Comparison of ENCODE assay signal across 13 cellular contexts in genomic region chr17:74177018-74177450, GRCh38. TPM values are rescaled to one million over a fixed set of nuclear protein-coding genes. Genes with fewer than 3 reads are reported as not detected.
DNase-seq lines count a peak whose midpoint lies in the region; ATAC-seq, FAIRE-seq and TF ChIP-seq lines count a peak whose summit lies in the region.
"Had no signal": no experiment of that assay in that cellular context is flagged by ENCODE, and none has a peak within 500 bp of the region (broad histone marks: within the 10 kb centered on the region; RNA-seq: fewer than 3 reads in every experiment).

No MANE protein-coding gene starts in this region.

- DNase-seq in HepG2 (ENCODE audit: low spot score) (no peak), right lobe of liver (no peak), RKO (ENCODE audit: low spot score) (peak; percentile 10), foreskin fibroblast (peak; percentile 52 to 69), WERI-Rb-1 (no peak), T-helper 17 cell (no peak), NCI-H2107 (lab: John Stamatoyannopoulos, UW) (no peak), GM13977 (ENCODE audit: low spot score) (no peak)
- DNase-seq: effector CD8-positive, alpha-beta T cell had no signal

- no peak for TF ChIP-seq RAD21 in HepG2 (CRISPR knock-in tag; IDR thresholded peaks at IDR 0.05)

- CTCF ChIA-PET in HepG2 (lab: Yijun Ruan, JAX; ENCODE audit: low intra/inter-chr PET ratio, low total read pairs) = interaction anchor here (1.4 to 1.6 kb wide), 3 partner anchors 22 to 748 kb away, joined by 3 to 9 read pairs (median 7); no protein-coding TSS in a partner anchor

- H3K4me2 ChIP-seq in HepG2 (ENCODE audit: low read depth, low read length) = no peak overlapping the region

- H3K27me3 ChIP-seq in HepG2 (ENCODE audit: control insufficient read depth in 1 of 2, insufficient read depth in 2 of 2, low read length in 2 of 2) (peaks cover 7 to 46% of the 10 kb centered on the region in 2 experiments; a peak in 4 of 5 replicates), right lobe of liver (no peaks in the 10 kb centered on the region), WERI-Rb-1 (ENCODE audit: insufficient read depth, low read depth, severe bottlenecking) (no peaks in the 10 kb centered on the region)

- no peak for FAIRE-seq in HepG2 (lab: Jason Lieb, UNC)
- FAIRE-seq: GM12891 had no signal

- no peak for TF ChIP-seq POLR2A in HepG2 (IDR thresholded peaks at IDR 0.05; ENCODE audit: insufficient read depth in 1 of 2, low read depth in 2 of 2, low read length in 2 of 2)
- no peak for TF ChIP-seq POLR2A in right lobe of liver (IDR thresholded peaks at IDR 0.05)

- H3K27me3 Mint-ChIP-seq in T-helper 17 cell = peaks cover 73% of the 10 kb centered on the region

- H3K4me1 ChIP-seq in HepG2 (ENCODE audit: insufficient read depth, low read length) (no peaks in the 10 kb centered on the region), right lobe of liver (no peaks in the 10 kb centered on the region)

- no peaks in the 10 kb centered on the region for H3K79me2 ChIP-seq in HepG2 (ENCODE audit: insufficient read depth, low read length)

- BruUV-seq in HepG2 (replicated peaks; lab: Mats Ljungman, UMichigan) = no TSS peak

- no peak overlapping the region for H3K9ac ChIP-seq in HepG2 (ENCODE audit: insufficient read depth, low read depth, low read length)

- H3K36me3 Mint-ChIP-seq in T-helper 17 cell (ENCODE audit: low read depth) = no peaks in the 10 kb centered on the region
- H3K36me3 Mint-ChIP-seq: stimulated activated memory B cell treated with anti-CD40 and anti-IgM and Interleukin-4, amounts not matched to agents 10 μg/mL and 1 μg/mL and 100 μg/mL, for 72 hours had no signal

- TF ChIP-seq CTCF in HepG2 (CRISPR knock-in tag; IDR thresholded peaks at IDR 0.05) = no peak
- TF ChIP-seq CTCF in right lobe of liver (IDR thresholded peaks at IDR 0.05) = no peak
- TF ChIP-seq CTCF in foreskin fibroblast (IDR thresholded peaks at IDR 0.05; ENCODE audit: low read depth, low read length) = no peak
- TF ChIP-seq CTCF in WERI-Rb-1 (IDR thresholded peaks at IDR 0.05; ENCODE audit: low read depth, low read length) = no peak
- TF ChIP-seq CTCF in GM13977 (IDR thresholded peaks at IDR 0.05; ENCODE audit: extremely low read depth, insufficient read depth, missing control alignments) = no peak

- H3K4me3 Mint-ChIP-seq in T-helper 17 cell = no peak overlapping the region
- H3K4me3 Mint-ChIP-seq: activated T-helper 17 cell treated with anti-CD3 and anti-CD28 coated beads, Interleukin-2, amount 50 U/mL, for 72 hours; B cell; stimulated activated memory B cell treated with anti-CD40 and anti-IgM and Interleukin-4, amounts not matched to agents 10 μg/mL and 1 μg/mL and 100 μg/mL, for 72 hours had no signal

- peak; percentile 14; the same call in 2 of the 3 replicates for ATAC-seq in HepG2
- ATAC-seq in right lobe of liver = no peak
- no peak for ATAC-seq in T-helper 17 cell

- no peak overlapping the region for H3K27ac Mint-ChIP-seq in T-helper 17 cell
- H3K27ac Mint-ChIP-seq: activated T-helper 17 cell treated with anti-CD3 and anti-CD28 coated beads, Interleukin-2, amount 50 U/mL, for 72 hours; B cell; stimulated activated memory B cell treated with anti-CD40 and anti-IgM and Interleukin-4, amounts not matched to agents 10 μg/mL and 1 μg/mL and 100 μg/mL, for 72 hours had no signal

- no peaks in the 10 kb centered on the region for H4K20me1 ChIP-seq in HepG2 (ENCODE audit: insufficient read depth, low read length)

- intact Hi-C loops in HepG2 (cut with micrococcal nuclease; ENCODE audit: unreplicated experiment) = loop anchor here (2.0 kb wide), 1 partner anchor 748 kb away; no protein-coding TSS in a partner anchor
- intact Hi-C loops in right lobe of liver (cut with DNase I) = loop anchor here in 1 of 2 donors (10.0 kb wide), 1 partner anchor 742 kb away; no protein-coding TSS in a partner anchor

- in situ Hi-C loops in HepG2 (cut with HindIII; ENCODE audit: extremely low pct_ligation_motif_present, low pct_unique_long_range_greater_than_20kb) = no loop called here
- in situ Hi-C loops in GM13977 (cut with MboI; ENCODE audit: low pct_unique_long_range_greater_than_20kb, low sequenced_read_pairs, unreplicated experiment) = no loop called here

- H3K9me3 ChIP-seq in HepG2 (ENCODE audit: low read length) = no peaks in the 10 kb centered on the region
- H3K9me3 ChIP-seq in right lobe of liver = no peaks in the 10 kb centered on the region
- H3K9me3 ChIP-seq in WERI-Rb-1 (ENCODE audit: severe bottlenecking) = peaks cover 5% of the 10 kb centered on the region
- H3K9me3 ChIP-seq in T-helper 17 cell (ENCODE audit: control insufficient read depth, low read length, poor library complexity, severe bottlenecking) = no peaks in the 10 kb centered on the region

- H3K36me3 ChIP-seq in HepG2 (replicated peaks in 1 of 2; ENCODE audit: control insufficient read depth in 1 of 2, insufficient read depth in 2 of 2, low read length in 2 of 2) (no peaks in the 10 kb centered on the region), right lobe of liver (no peaks in the 10 kb centered on the region), WERI-Rb-1 (no peaks in the 10 kb centered on the region)

- no peak overlapping the region for H2AFZ ChIP-seq in HepG2 (ENCODE audit: low read length)

- H3K4me3 ChIP-seq in HepG2 (replicated peaks in 1 of 3; ENCODE audit: insufficient read depth in 1 of 3, low read depth in 2 of 3, low read length in 3 of 3) (no peak overlapping the region), right lobe of liver (no peak overlapping the region), foreskin fibroblast (ENCODE audit: low read depth in 1 of 2, low read length in 2 of 2) (no peak overlapping the region), WERI-Rb-1 (ENCODE audit: low read depth, low read length) (no peak overlapping the region)

- H3K27ac ChIP-seq in HepG2 (ENCODE audit: extremely low read length, insufficient read depth, low read length) (no peak overlapping the region), right lobe of liver (no peak overlapping the region), WERI-Rb-1 (no peak overlapping the region)

- WGBS in HepG2 (ENCODE audit: low lambda C conversion rate) = 0% methylated on average over 1 of the region's 1 CpG
- WGBS in right lobe of liver (ENCODE audit: insufficient coverage, low coverage, low lambda C conversion rate, missing lambda C conversion rate) = 0% methylated on average over 1 of the region's 1 CpG

- POLR2A ChIA-PET in HepG2 (lab: Yijun Ruan, JAX) = no interaction called here

- TF ChIP-seq EP300 in HepG2 (IDR thresholded peaks at IDR 0.05; ENCODE audit: low read depth in 2 of 2, low read length in 2 of 2) (no peak), HepG2 (CRISPR knock-in tag; IDR thresholded peaks at IDR 0.05; ENCODE audit: borderline replicate concordance) (no peak)

- H3K4me1 Mint-ChIP-seq in T-helper 17 cell = peaks cover 8% of the 10 kb centered on the region
- H3K4me1 Mint-ChIP-seq: B cell; stimulated activated memory B cell treated with anti-CD40 and anti-IgM and Interleukin-4, amounts not matched to agents 10 μg/mL and 1 μg/mL and 100 μg/mL, for 72 hours had no signal

RNA-seq across cellular contexts. Expression of gene RPL38, which starts 26.4 kb away (rescaled TPM):
- total RNA-seq in HepG2 (2016; rRNA removed; fragmentation: Illumina TruSeq; extraction: Trizol) (2,370 and 2,621 TPM in 2 replicates), right lobe of liver (100 to 1,000 TPM; 161 to 313 (median 282) TPM), T-helper 17 cell (1,000 to 10,000 TPM; 1,542 to 1,684 TPM)
- total RNA-seq in HepG2 (2016; cell fraction: cytosol; rRNA removed; fragmentation: Illumina TruSeq; extraction: Trizol; ENCODE audit: low read depth) = 2,846 and 3,171 TPM in 2 replicates
- total RNA-seq in HepG2 (2016; cell fraction: insoluble cytoplasmic fraction; rRNA removed; fragmentation: Illumina TruSeq; extraction: Trizol) = 2,344 and 2,494 TPM in 2 replicates
- total RNA-seq in HepG2 (2016; cell fraction: membrane; rRNA removed; fragmentation: Illumina TruSeq; extraction: Trizol) = 4,564 and 4,636 TPM in 2 replicates
- total RNA-seq in HepG2 (2016; cell fraction: nucleus; rRNA removed; fragmentation: Illumina TruSeq; extraction: Trizol) = 746 and 817 TPM in 2 replicates
- 2,077 and 2,372 TPM in 2 replicates for polyA plus RNA-seq in HepG2 (2011; rRNA removed)
- 407 and 1,119 TPM in 2 replicates for polyA plus RNA-seq in HepG2 (2011; cell fraction: cytosol; rRNA removed)
- polyA plus RNA-seq in HepG2 (2011; cell fraction: nucleus; rRNA removed) = 463 and 488 TPM in 2 replicates
- polyA plus RNA-seq in HepG2 (2012) = 4,774 and 5,492 TPM in 2 replicates
- polyA plus RNA-seq in HepG2 (2016; cell fraction: cytosol; fragmentation: Illumina TruSeq; extraction: Trizol; ENCODE audit: low read depth) = 3,783 and 3,983 TPM in 2 replicates
- 2,521 and 2,667 TPM in 2 replicates for polyA plus RNA-seq in HepG2 (2016; cell fraction: insoluble cytoplasmic fraction; fragmentation: Illumina TruSeq; extraction: Trizol; ENCODE audit: low read depth)
- 4,834 and 4,888 TPM in 2 replicates for polyA plus RNA-seq in HepG2 (2016; cell fraction: membrane; fragmentation: Illumina TruSeq; extraction: Trizol; ENCODE audit: low read depth)
- polyA plus RNA-seq in HepG2 (2016; cell fraction: nucleus; fragmentation: Illumina TruSeq; extraction: Trizol; ENCODE audit: insufficient read depth, low read depth) = 1,405 and 1,472 TPM in 2 replicates
- 264 and 339 TPM in 2 replicates for polyA minus RNA-seq in HepG2 (2011; rRNA and poly(A)+ RNA removed; ENCODE audit: low replicate concordance)
- 484 and 523 TPM in 2 replicates for polyA minus RNA-seq in HepG2 (2011; cell fraction: cytosol; rRNA and poly(A)+ RNA removed)
- polyA minus RNA-seq in HepG2 (2011; cell fraction: nucleus; rRNA and poly(A)+ RNA removed) = 268 and 368 TPM in 2 replicates

RNA-seq across cellular contexts. Expression of gene TTYH2, which starts 36.3 kb away (rescaled TPM):
- total RNA-seq in HepG2 (2016; rRNA removed; fragmentation: Illumina TruSeq; extraction: Trizol) (0.32 and 0.77 TPM in 2 replicates), right lobe of liver (1 to 10 TPM in 3 of 6 experiments, under 1 TPM in 3; 0.60 to 1.8 (median 1.3) TPM), T-helper 17 cell (10 to 100 TPM; 19.8 to 23.2 TPM)
- total RNA-seq in HepG2 (2016; cell fraction: cytosol; rRNA removed; fragmentation: Illumina TruSeq; extraction: Trizol; ENCODE audit: low read depth) = 0.09 and 0.20 TPM in 2 replicates
- 0.56 and 0.83 TPM in 2 replicates for total RNA-seq in HepG2 (2016; cell fraction: insoluble cytoplasmic fraction; rRNA removed; fragmentation: Illumina TruSeq; extraction: Trizol)
- 0.56 and 0.76 TPM in 2 replicates for total RNA-seq in HepG2 (2016; cell fraction: membrane; rRNA removed; fragmentation: Illumina TruSeq; extraction: Trizol)
- 0.72 and 1.6 TPM in 2 replicates for total RNA-seq in HepG2 (2016; cell fraction: nucleus; rRNA removed; fragmentation: Illumina TruSeq; extraction: Trizol)
- polyA plus RNA-seq in HepG2 (2011; rRNA removed) = 0.96 and 1.6 TPM in 2 replicates
- 0.88 and 1.1 TPM in 2 replicates for polyA plus RNA-seq in HepG2 (2011; cell fraction: cytosol; rRNA removed)
- 1.7 and 2.0 TPM in 2 replicates for polyA plus RNA-seq in HepG2 (2011; cell fraction: nucleus; rRNA removed)
- 0.34 and 1.0 TPM in 2 replicates for polyA plus RNA-seq in HepG2 (2012)
- polyA plus RNA-seq in HepG2 (2016; cell fraction: cytosol; fragmentation: Illumina TruSeq; extraction: Trizol; ENCODE audit: low read depth) = 0.05 and 0.17 TPM in 2 replicates
- polyA plus RNA-seq in HepG2 (2016; cell fraction: insoluble cytoplasmic fraction; fragmentation: Illumina TruSeq; extraction: Trizol; ENCODE audit: low read depth) = 0.27 and 0.61 TPM in 2 replicates
- 0.23 and 0.50 TPM in 2 replicates for polyA plus RNA-seq in HepG2 (2016; cell fraction: membrane; fragmentation: Illumina TruSeq; extraction: Trizol; ENCODE audit: low read depth)
- polyA plus RNA-seq in HepG2 (2016; cell fraction: nucleus; fragmentation: Illumina TruSeq; extraction: Trizol; ENCODE audit: insufficient read depth, low read depth) = 1.9 and 2.0 TPM in 2 replicates
- 3.4 and 3.8 TPM in 2 replicates for polyA minus RNA-seq in HepG2 (2011; rRNA and poly(A)+ RNA removed; ENCODE audit: low replicate concordance)
- polyA minus RNA-seq in HepG2 (2011; cell fraction: cytosol; rRNA and poly(A)+ RNA removed) = 0.18 and 0.89 TPM in 2 replicates
- polyA minus RNA-seq in HepG2 (2011; cell fraction: nucleus; rRNA and poly(A)+ RNA removed) = 0.52 and 1.1 TPM in 2 replicates

Comparison
In these comparisons a context has a peak if more than half of its experiments do, and no peak if none do; other contexts are left out.
1. DNase-seq: peak in RKO (single experiment) and foreskin fibroblast (2 of 2); none in HepG2 (single experiment), right lobe of liver (0 of 3), WERI-Rb-1 (single experiment), T-helper 17 cell (0 of 3), NCI-H2107 (single experiment) and GM13977 (single experiment).
2. RNA of gene TTYH2, which starts 36.3 kb away (total RNA-seq): 19.8 to 23.2 TPM in T-helper 17 cell; 0.60 to 1.8 TPM in right lobe of liver and 0.09 to 1.6 TPM in HepG2; every median in the first group is over 4 times any median in the second.